ENCODE assay signal across 26 cellular contexts in genomic region chr15:60346077-60346476, GRCh38.
"Had no signal": no experiment of that assay in that cellular context is flagged by ENCODE, and none has a peak within 500 bp of the region (broad histone marks: within the 10 kb centered on the region; RNA-seq: fewer than 3 reads in every experiment).

No MANE protein-coding gene starts in this region.

- H3K4me3 Mint-ChIP-seq: activated CD4-positive, alpha-beta T cell treated with anti-CD3 and anti-CD28 coated beads, Interleukin-2, amount 10 ng/mL, durations not matched to agents 7 days and 5 days; activated CD8-positive, alpha-beta T cell treated with anti-CD3 and anti-CD28 coated beads, Interleukin-2, amount 10 ng/mL, durations not matched to agents 7 days and 5 days; activated naive CD4-positive, alpha-beta T cell treated with anti-CD3 and anti-CD28 coated beads for 36 hours; activated naive CD8-positive, alpha-beta T cell treated with anti-CD3 and anti-CD28 coated beads, Interleukin-2, amount 50 U/mL, for 24 hours; activated T-cell treated with anti-CD3 and anti-CD28 coated beads, Interleukin-2, amount 50 U/mL, for 4 hours; neural progenitor cell had no signal

- H3K4me2 ChIP-seq: neural progenitor cell had no signal

- H3K4me3 ChIP-seq: colonic mucosa, gastroesophageal sphincter, heart left ventricle, left ventricle myocardium inferior, mucosa of descending colon, neural progenitor cell, ovary, right lobe of liver, SK-N-MC, tibial artery, uterus had no signal

- DNase-seq: activated CD4-positive, alpha-beta T cell treated with anti-CD3 and anti-CD28 coated beads, Interleukin-2, amount 10 ng/mL, durations not matched to agents 7 days and 5 days; activated CD8-positive, alpha-beta memory T cell treated with anti-CD3 and anti-CD28 coated beads, Interleukin-2, amount 50 U/mL, for 4 hours; activated CD8-positive, alpha-beta T cell treated with anti-CD3 and anti-CD28 coated beads, Interleukin-2, amount 10 ng/mL, durations not matched to agents 7 days and 5 days; activated naive CD4-positive, alpha-beta T cell treated with anti-CD3 and anti-CD28 coated beads for 36 hours; activated naive CD8-positive, alpha-beta T cell treated with anti-CD3 and anti-CD28 coated beads, Interleukin-2, amount 50 U/mL, for 24 hours; activated T-cell treated with anti-CD3 and anti-CD28 coated beads, Interleukin-2, amount 50 U/mL, for 4 hours; anterior cingulate cortex; caudate nucleus; colonic mucosa; heart left ventricle; left ventricle myocardium inferior; mammary epithelial cell; mucosa of descending colon; naive B cell; ovary; right lobe of liver; stimulated activated CD4-positive, alpha-beta T cell treated with anti-CD3 and anti-CD28 coated beads, Interleukin-4, amount 100 ng/mL, for 4 hours; stimulated activated naive CD4-positive, alpha-beta T cell; T-helper 1 cell; T-helper 9 cell; tibial artery; uterus had no signal

- H3K27me3 Mint-ChIP-seq: activated CD4-positive, alpha-beta T cell treated with anti-CD3 and anti-CD28 coated beads, Interleukin-2, amount 10 ng/mL, durations not matched to agents 7 days and 5 days; activated naive CD8-positive, alpha-beta T cell treated with anti-CD3 and anti-CD28 coated beads, Interleukin-2, amount 50 U/mL, for 24 hours had no signal

- H2AFZ ChIP-seq: neural progenitor cell had no signal

- H3K4me1 ChIP-seq: colonic mucosa, right lobe of liver, uterus had no signal

- H3K4me1 Mint-ChIP-seq: activated naive CD8-positive, alpha-beta T cell treated with anti-CD3 and anti-CD28 coated beads, Interleukin-2, amount 50 U/mL, for 24 hours; naive B cell had no signal

- H3K27ac Mint-ChIP-seq: activated CD4-positive, alpha-beta T cell treated with anti-CD3 and anti-CD28 coated beads, Interleukin-2, amount 10 ng/mL, durations not matched to agents 7 days and 5 days; activated naive CD4-positive, alpha-beta T cell treated with anti-CD3 and anti-CD28 coated beads for 36 hours; activated naive CD8-positive, alpha-beta T cell treated with anti-CD3 and anti-CD28 coated beads, Interleukin-2, amount 50 U/mL, for 24 hours had no signal

- H3K9ac ChIP-seq: neural progenitor cell had no signal

- ATAC-seq: activated CD4-positive, CD25-positive, alpha-beta regulatory T cell treated with anti-CD3 and anti-CD28 coated beads, Interleukin-2, amount 50 U/mL, for 24 hours; activated CD8-positive, alpha-beta T cell treated with anti-CD3 and anti-CD28 coated beads, Interleukin-2, amount 10 ng/mL, durations not matched to agents 7 days and 5 days; activated naive CD8-positive, alpha-beta T cell treated with anti-CD3 and anti-CD28 coated beads, Interleukin-2, amount 50 U/mL, for 24 hours; activated T-cell treated with anti-CD3 and anti-CD28 coated beads, Interleukin-2, amount 50 U/mL, for 4 hours; gastroesophageal sphincter; heart left ventricle; mucosa of descending colon; right lobe of liver had no signal

- H3K9me3 ChIP-seq: colonic mucosa, gastroesophageal sphincter, heart left ventricle, left ventricle myocardium inferior, mucosa of descending colon, ovary, right lobe of liver, tibial artery, uterus had no signal

- H3K27ac ChIP-seq: colonic mucosa, gastroesophageal sphincter, heart left ventricle, left ventricle myocardium inferior, neural progenitor cell, ovary, right lobe of liver, SK-N-MC, uterus had no signal

- H3K36me3 ChIP-seq: neural progenitor cell, ovary, uterus had no signal

- H3K27me3 ChIP-seq: colonic mucosa, gastroesophageal sphincter, heart left ventricle, neural progenitor cell, ovary, right lobe of liver, tibial artery, uterus had no signal

- H3K9me3 Mint-ChIP-seq: activated CD4-positive, alpha-beta T cell treated with anti-CD3 and anti-CD28 coated beads, Interleukin-2, amount 10 ng/mL, durations not matched to agents 7 days and 5 days; activated naive CD4-positive, alpha-beta T cell treated with anti-CD3 and anti-CD28 coated beads for 36 hours; activated naive CD8-positive, alpha-beta T cell treated with anti-CD3 and anti-CD28 coated beads, Interleukin-2, amount 50 U/mL, for 24 hours; activated T-cell treated with anti-CD3 and anti-CD28 coated beads, Interleukin-2, amount 50 U/mL, for 4 hours; neural progenitor cell had no signal
